9 cellular contexts compared by ENCODE assay signal in the genomic region with DNA sequence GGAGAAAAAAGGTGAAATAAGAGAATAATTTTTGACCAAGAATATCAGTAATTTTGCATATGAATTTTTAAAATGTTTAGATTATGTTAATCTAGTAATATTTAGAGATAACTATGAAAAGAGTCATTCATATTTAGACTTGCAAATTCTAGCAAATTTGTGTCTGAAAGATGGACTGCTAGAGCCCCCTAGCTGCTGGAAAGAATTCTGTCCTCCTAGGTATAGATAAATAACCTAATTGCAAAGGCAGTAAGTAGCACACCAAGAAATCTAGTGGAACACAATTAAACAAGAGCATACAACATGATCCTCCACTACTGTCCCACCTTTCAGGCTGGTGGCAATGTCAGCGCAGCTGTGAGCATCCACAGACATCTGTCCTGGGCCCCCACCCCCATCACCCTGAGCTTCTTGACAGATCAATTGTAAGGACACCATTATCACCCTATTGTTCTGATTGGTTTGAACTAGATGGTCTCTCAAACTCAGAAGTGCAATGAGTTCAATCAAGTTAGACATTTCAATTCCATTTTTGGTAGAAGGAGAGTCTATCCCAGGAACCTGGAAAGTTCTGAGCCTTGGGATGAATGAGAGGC. TPM values are rescaled to one million over a fixed set of nuclear protein-coding genes. Genes with fewer than 3 reads are reported as not detected.
A peak's percentile ranks its signal among the peaks of the same experiment; 100 is the strongest.
DNase-seq lines count a peak whose midpoint lies in the region; ATAC-seq, FAIRE-seq and TF ChIP-seq lines count a peak whose summit lies in the region.
"Had no signal": no experiment of that assay in that cellular context is flagged by ENCODE, and none has a peak within 500 bp of the region (broad histone marks: within the 10 kb centered on the region; RNA-seq: fewer than 3 reads in every experiment).

No MANE protein-coding gene starts in this region.

- no peaks in the 10 kb centered on the region for H3K4me1 ChIP-seq in HEK293 (ENCODE audit: control insufficient read depth, insufficient read depth, low read length)
- no peaks in the 10 kb centered on the region for H3K4me1 ChIP-seq in Panc1 (ENCODE audit: control insufficient read depth, insufficient read depth, low read length)

- CTCF ChIA-PET in HEK293 (lab: Yijun Ruan, JAX), result interaction anchor here (0.6 to 3.6 kb wide), 35 partner anchors 10 to 1010 kb away, joined by 3 to 42 read pairs (median 4); partner anchors contain the start of gene GFRA1
- CTCF ChIA-PET in Panc1 (lab: Charles Lee), result interaction anchor here (0.6 to 1.2 kb wide), 2 partner anchors 856 to 883 kb away, joined by 3 to 4 read pairs; no protein-coding TSS in a partner anchor

- FAIRE-seq in endometrium (lab: Jason Lieb, UNC), result peak; percentile 76

- no peak overlapping the region for H3K4me3 ChIP-seq in HEK293 (ENCODE audit: low read depth, low read length)
- H3K4me3 ChIP-seq in Panc1 (ENCODE audit: low read depth in 2 of 2, low read length in 2 of 2), result no peak overlapping the region

- no peak overlapping the region for H3K27ac Mint-ChIP-seq in nephron

- no TSS peak for BruUV-seq in Panc1 (replicated peaks; lab: Mats Ljungman, UMichigan)

- no peaks in the 10 kb centered on the region for H3K36me3 Mint-ChIP-seq in nephron (ENCODE audit: low read depth)

- DNase-seq in Caki2 (ENCODE audit: low read depth) (peak; percentile 12), Panc1 (ENCODE audit: low read depth, low spot score) (peak; percentile 13), OCI-M2 (lab: John Stamatoyannopoulos, UW; ENCODE audit: unreplicated experiment) (no peak), posterior vena cava (ENCODE audit: low spot score) (no peak)

- intact Hi-C loops in Panc1 (cut with micrococcal nuclease; ENCODE audit: unreplicated experiment), result loop anchor here (1.0 to 10.0 kb wide), 5 partner anchors 489 to 1113 kb away; no protein-coding TSS in a partner anchor
- intact Hi-C loops in posterior vena cava (cut with DNase I), result loop anchor here in 1 of 2 donors (10.0 kb wide), 2 partner anchors 483 to 573 kb away; no protein-coding TSS in a partner anchor

- TF ChIP-seq CTCF in HEK293 (tag by site-specific recombination; IDR thresholded peaks at IDR 0.05) (peak; percentile 55; the same call in 1 of the 2 replicates), Panc1 (IDR thresholded peaks at IDR 0.05) (peak; percentile 84), nephron (IDR thresholded peaks at IDR 0.05; ENCODE audit: unreplicated experiment in 3 of 3) (peak; percentile 82 to 90 (median 83))

- POLR2A ChIA-PET in HEK293 (lab: Yijun Ruan, JAX), result no interaction called here
- POLR2A ChIA-PET in Panc1 (lab: Charles Lee), result no interaction called here

- H3K27me3 Mint-ChIP-seq in nephron (ENCODE audit: low read depth), result peaks cover 11% of the 10 kb centered on the region

- in situ Hi-C loops in Caki2 (cut with HindIII; ENCODE audit: low pct_unique_long_range_greater_than_20kb, low sequenced_read_pairs), result no loop called here
- in situ Hi-C loops in Panc1 (cut with HindIII; ENCODE audit: low pct_unique_long_range_greater_than_20kb, low sequenced_read_pairs), result no loop called here

- no peak overlapping the region for H3K4me3 Mint-ChIP-seq in nephron

- H3K4me1 Mint-ChIP-seq in nephron, result no peaks in the 10 kb centered on the region

- no peak overlapping the region for H3K27ac ChIP-seq in HEK293 (ENCODE audit: extremely low read depth, low read depth, low read length)
- H3K27ac ChIP-seq in Panc1 (ENCODE audit: low read length), result no peak overlapping the region

- H3K9me3 Mint-ChIP-seq in nephron, result no peaks in the 10 kb centered on the region

- no peaks in the 10 kb centered on the region for H3K36me3 ChIP-seq in HEK293 (ENCODE audit: control insufficient read depth in 2 of 2, insufficient read depth in 1 of 2, low read length in 2 of 2)
- no peaks in the 10 kb centered on the region for H3K36me3 ChIP-seq in Panc1 (ENCODE audit: control insufficient read depth, insufficient read depth, low read length)

- H3K9me3 ChIP-seq in HEK293 (ENCODE audit: control insufficient read depth, insufficient read depth, low read depth, low read length) (no peaks in the 10 kb centered on the region), Panc1 (ENCODE audit: control insufficient read depth, insufficient read depth, low read depth, low read length) (no peaks in the 10 kb centered on the region)

- H3K27me3 ChIP-seq in Panc1 (ENCODE audit: control insufficient read depth, insufficient read depth, low read length), result no peaks in the 10 kb centered on the region; the same call in 1 of the 2 replicates

- ATAC-seq in Panc1 (peak; percentile 72; the same call in 1 of the 2 replicates), HG03378 (IDR thresholded peaks at IDR 0.05; ENCODE audit: unreplicated experiment) (no peak)

TF ChIP-seq in HEK293, 187 proteins besides CTCF, POLR2A, EP300 and RAD21 (continues in another document):
- TF ChIP-seq ZBTB6 (tag by site-specific recombination; IDR thresholded peaks at IDR 0.05), result no peak
- no peak for TF ChIP-seq ZNF211 (tag by site-specific recombination; IDR thresholded peaks at IDR 0.05; ENCODE audit: low read depth)
- no peak for TF ChIP-seq ZNF354C (tag by site-specific recombination; IDR thresholded peaks at IDR 0.05; ENCODE audit: borderline replicate concordance, low read depth)
- no peak for TF ChIP-seq ZNF155 (tag by site-specific recombination; IDR thresholded peaks at IDR 0.05)
- TF ChIP-seq, protein P1, sequence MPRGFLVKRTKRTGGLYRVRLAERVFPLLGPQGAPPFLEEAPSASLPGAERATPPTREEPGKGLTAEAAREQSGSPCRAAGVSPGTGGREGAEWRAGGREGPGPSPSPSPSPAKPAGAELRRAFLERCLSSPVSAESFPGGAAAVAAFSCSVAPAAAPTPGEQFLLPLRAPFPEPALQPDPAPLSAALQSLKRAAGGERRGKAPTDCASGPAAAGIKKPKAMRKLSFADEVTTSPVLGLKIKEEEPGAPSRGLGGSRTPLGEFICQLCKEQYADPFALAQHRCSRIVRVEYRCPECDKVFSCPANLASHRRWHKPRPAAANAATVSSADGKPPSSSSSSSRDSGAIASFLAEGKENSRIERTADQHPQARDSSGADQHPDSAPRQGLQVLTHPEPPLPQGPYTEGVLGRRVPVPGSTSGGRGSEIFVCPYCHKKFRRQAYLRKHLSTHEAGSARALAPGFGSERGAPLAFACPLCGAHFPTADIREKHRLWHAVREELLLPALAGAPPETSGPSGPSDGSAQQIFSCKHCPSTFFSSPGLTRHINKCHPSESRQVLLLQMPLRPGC (tag by site-specific recombination; IDR thresholded peaks at IDR 0.05), result no peak
- peak; percentile 85 for TF ChIP-seq ZNF654 (tag by site-specific recombination; IDR thresholded peaks at IDR 0.05; ENCODE audit: low read depth)
- no peak for TF ChIP-seq BCL11B (tag by site-specific recombination; IDR thresholded peaks at IDR 0.05; ENCODE audit: low read depth)
- TF ChIP-seq GLIS1 (tag by site-specific recombination; IDR thresholded peaks at IDR 0.05), result no peak
- no peak for TF ChIP-seq OSR2 (tag by site-specific recombination; IDR thresholded peaks at IDR 0.05)
- no peak for TF ChIP-seq ZBTB21 (tag by site-specific recombination; IDR thresholded peaks at IDR 0.05)
- TF ChIP-seq IKZF3 (tag by site-specific recombination; IDR thresholded peaks at IDR 0.05), result no peak
- TF ChIP-seq ZNF148 (tag by site-specific recombination; IDR thresholded peaks at IDR 0.05; ENCODE audit: borderline replicate concordance), result no peak

RNA-seq across cellular contexts. Expression of gene GFRA1, which starts 15.0 kb away (rescaled TPM):
- 8.2 and 10.5 TPM in 2 replicates for total RNA-seq in Caki2 (2014; rRNA removed; shearing (Covaris generic); ENCODE audit: low replicate concordance)
- 0.10 TPM for total RNA-seq in Panc1 (2021; ENCODE audit: unreplicated experiment)
- not detected for polyA plus RNA-seq in Panc1 (2012; ENCODE audit: insufficient read length)
- 10 to 100 TPM; 16.4 to 18.6 TPM for total RNA-seq in posterior vena cava

RNA-seq across cellular contexts. Expression of gene CCDC172, which starts 36.2 kb away (rescaled TPM):
- not detected in 2 replicates for total RNA-seq in Caki2 (2014; rRNA removed; shearing (Covaris generic); ENCODE audit: low replicate concordance)
- total RNA-seq in Panc1 (2021; ENCODE audit: unreplicated experiment) (not detected), posterior vena cava (not detected)
- not detected for polyA plus RNA-seq in Panc1 (2012; ENCODE audit: insufficient read length)
- polyA plus RNA-seq: esophagus had no signal

Comparison
In these comparisons a context has a peak if more than half of its experiments do, and no peak if none do; other contexts are left out.
1. DNase-seq: peak in Caki2 (single experiment) and Panc1 (single experiment); none in OCI-M2 (single experiment) and posterior vena cava (single experiment).
2. Peak in every context shown above with its lines, with median percentiles within 50 percentile points of each other: CTCF ChIP-seq.